Comparison of ENCODE assay signal across 10 cellular contexts in genomic region chr9:99103505-99103904, GRCh38. TPM values are rescaled to one million over a fixed set of nuclear protein-coding genes. Genes with fewer than 3 reads are reported as not detected.
DNase-seq lines count a peak whose midpoint lies in the region; ATAC-seq and TF ChIP-seq lines count a peak whose summit lies in the region.
"Had no signal": no experiment of that assay in that cellular context is flagged by ENCODE, and none has a peak within 500 bp of the region (broad histone marks: within the 10 kb centered on the region; RNA-seq: fewer than 3 reads in every experiment).

No MANE protein-coding gene starts in this region.

- ATAC-seq in activated naive CD4-positive, alpha-beta T cell treated with anti-CD3 and anti-CD28 coated beads, Interleukin-2, amount 50 U/mL, for 72 hours: no peak
- ATAC-seq in central memory CD8-positive, alpha-beta T cell (replicated peaks; ENCODE audit: extremely low read depth, poor library complexity, severe bottlenecking): no peak
- ATAC-seq in HG03565 (IDR thresholded peaks at IDR 0.05; ENCODE audit: unreplicated experiment): no peak

- H3K36me3 ChIP-seq in tibial artery: no peaks in the 10 kb centered on the region

- H3K4me3 ChIP-seq in tibial artery: peak overlapping the region in 1 of 2 donors; percentile 96

- peak overlapping the region; percentile 89 for H3K4me3 Mint-ChIP-seq in activated naive CD4-positive, alpha-beta T cell treated with anti-CD3 and anti-CD28 coated beads for 36 hours
- peak overlapping the region; percentile 82 for H3K4me3 Mint-ChIP-seq in central memory CD8-positive, alpha-beta T cell
- H3K4me3 Mint-ChIP-seq in mesothelial cell of epicardium: peak overlapping the region; percentile 82

- H3K27me3 ChIP-seq in tibial artery: no peaks in the 10 kb centered on the region

- CTCF ChIA-PET in activated naive CD4-positive, alpha-beta T cell treated with anti-CD3 and anti-CD28 coated beads for 36 hours (lab: Charles Lee): interaction anchor here (1.0 to 4.0 kb wide), 14 partner anchors 9 to 105 kb away, joined by 3 to 29 read pairs (median 4); no protein-coding TSS in a partner anchor

- no peak overlapping the region for H3K27ac Mint-ChIP-seq in activated naive CD4-positive, alpha-beta T cell treated with anti-CD3 and anti-CD28 coated beads for 36 hours
- peak overlapping the region in 1 of 2 donors; percentile 75 for H3K27ac Mint-ChIP-seq in activated naive CD4-positive, alpha-beta T cell treated with anti-CD3 and anti-CD28 coated beads, Interleukin-2, amount 50 U/mL, for 72 hours
- H3K27ac Mint-ChIP-seq in central memory CD8-positive, alpha-beta T cell (ENCODE audit: low read depth): peak overlapping the region; percentile 78
- peak overlapping the region; percentile 91 for H3K27ac Mint-ChIP-seq in mesothelial cell of epicardium

- DNase-seq in activated naive CD4-positive, alpha-beta T cell treated with anti-CD3 and anti-CD28 coated beads for 36 hours: no peak
- no peak for DNase-seq in activated naive CD4-positive, alpha-beta T cell treated with anti-CD3 and anti-CD28 coated beads, Interleukin-2, amount 50 U/mL, for 72 hours (ENCODE audit: low spot score in 2 of 2)
- no peak for DNase-seq in central memory CD8-positive, alpha-beta T cell (ENCODE audit: low spot score in 2 of 2)
- no peak for DNase-seq in mesothelial cell of epicardium (ENCODE audit: low spot score in 2 of 2, unreplicated experiment in 2 of 2)
- peak in 1 of 2 donors; percentile 23 for DNase-seq in tibial artery
- no peak for DNase-seq in erythroblast (lab: John Stamatoyannopoulos, UW)
- DNase-seq in HuH-7 (ENCODE audit: low spot score): no peak
- DNase-seq: activated CD4-positive, alpha-beta T cell treated with anti-CD3 and anti-CD28 coated beads for 1 hour; NCI-H2081 had no signal

- H3K9me3 Mint-ChIP-seq in activated naive CD4-positive, alpha-beta T cell treated with anti-CD3 and anti-CD28 coated beads for 36 hours: peaks cover 2% of the 10 kb centered on the region
- H3K9me3 Mint-ChIP-seq in activated naive CD4-positive, alpha-beta T cell treated with anti-CD3 and anti-CD28 coated beads, Interleukin-2, amount 50 U/mL, for 72 hours: peaks cover 0 to 15% of the 10 kb centered on the region in 2 donors
- H3K9me3 Mint-ChIP-seq in central memory CD8-positive, alpha-beta T cell: peaks cover 6% of the 10 kb centered on the region
- peaks cover 14% of the 10 kb centered on the region for H3K9me3 Mint-ChIP-seq in mesothelial cell of epicardium

- peaks cover 0 to 48% (median 30%) of the 10 kb centered on the region in 4 donors for H3K4me1 ChIP-seq in tibial artery

- peak overlapping the region; percentile 97 to 98 for H3K27ac ChIP-seq in tibial artery

- TF ChIP-seq CTCF in mesothelial cell of epicardium (IDR thresholded peaks at IDR 0.05; ENCODE audit: unreplicated experiment): no peak
- TF ChIP-seq CTCF in tibial artery (IDR thresholded peaks at IDR 0.05): no peak

- H3K4me1 Mint-ChIP-seq in activated naive CD4-positive, alpha-beta T cell treated with anti-CD3 and anti-CD28 coated beads for 36 hours (ENCODE audit: low read depth): peaks cover 34% of the 10 kb centered on the region
- peaks cover 72% of the 10 kb centered on the region for H3K4me1 Mint-ChIP-seq in central memory CD8-positive, alpha-beta T cell
- H3K4me1 Mint-ChIP-seq in mesothelial cell of epicardium: peaks cover 35% of the 10 kb centered on the region

- H3K36me3 Mint-ChIP-seq in activated naive CD4-positive, alpha-beta T cell treated with anti-CD3 and anti-CD28 coated beads for 36 hours (ENCODE audit: low read depth): no peaks in the 10 kb centered on the region
- H3K36me3 Mint-ChIP-seq in activated naive CD4-positive, alpha-beta T cell treated with anti-CD3 and anti-CD28 coated beads, Interleukin-2, amount 50 U/mL, for 72 hours: peaks cover 0 to 20% of the 10 kb centered on the region in 2 donors
- H3K36me3 Mint-ChIP-seq in central memory CD8-positive, alpha-beta T cell (ENCODE audit: insufficient read depth): peaks cover 6% of the 10 kb centered on the region
- no peaks in the 10 kb centered on the region for H3K36me3 Mint-ChIP-seq in mesothelial cell of epicardium

- intact Hi-C loops in activated naive CD4-positive, alpha-beta T cell treated with anti-CD3 and anti-CD28 coated beads for 36 hours (cut with micrococcal nuclease): loop anchor here (10.0 kb wide), 1 partner anchor 999 kb away; no protein-coding TSS in a partner anchor
- intact Hi-C loops in tibial artery (cut with DNase I; ENCODE audit: low total_unique reads): no loop called here

- TF ChIP-seq POLR2A in erythroblast (IDR thresholded peaks at IDR 0.05; ENCODE audit: low read length): no peak

- no peaks in the 10 kb centered on the region for H3K9me3 ChIP-seq in tibial artery

- H3K27me3 Mint-ChIP-seq in activated naive CD4-positive, alpha-beta T cell treated with anti-CD3 and anti-CD28 coated beads for 36 hours (ENCODE audit: low read depth): no peaks in the 10 kb centered on the region
- no peaks in the 10 kb centered on the region for H3K27me3 Mint-ChIP-seq in central memory CD8-positive, alpha-beta T cell
- H3K27me3 Mint-ChIP-seq in mesothelial cell of epicardium (ENCODE audit: low read depth): no peaks in the 10 kb centered on the region

RNA-seq across cellular contexts. Expression of gene TGFBR1, which starts 1.4 kb away (rescaled TPM):
- 10 to 100 TPM; 13.7 to 16.9 TPM for total RNA-seq in activated naive CD4-positive, alpha-beta T cell treated with anti-CD3 and anti-CD28 coated beads for 36 hours
- 10 to 100 TPM; 13.4 to 23.4 TPM for total RNA-seq in activated naive CD4-positive, alpha-beta T cell treated with anti-CD3 and anti-CD28 coated beads, Interleukin-2, amount 50 U/mL, for 72 hours
- 77.5 to 79.7 TPM (median 79.6 TPM) in 3 replicates for total RNA-seq in mesothelial cell of epicardium
